Comparison of ENCODE assay signal across 8 cellular contexts in genomic region chr7:29113384-29114102, GRCh38. TPM values are rescaled to one million over a fixed set of nuclear protein-coding genes. Genes with fewer than 3 reads are reported as not detected.
A peak's percentile ranks its signal among the peaks of the same experiment; 100 is the strongest.
DNase-seq lines count a peak whose midpoint lies in the region; ATAC-seq, FAIRE-seq and TF ChIP-seq lines count a peak whose summit lies in the region.

No MANE protein-coding gene starts in this region.

- H3K27me3 ChIP-seq in esophagus squamous epithelium (no peaks in the 10 kb centered on the region), small intestine (ENCODE audit: control insufficient read depth in 2 of 2, insufficient read depth in 2 of 2, low read length in 2 of 2) (no peaks in the 10 kb centered on the region)

- H3K4me1 ChIP-seq in OCI-LY7 (ENCODE audit: insufficient read depth, low read length, poor library complexity, severe bottlenecking) (no peaks in the 10 kb centered on the region), esophagus squamous epithelium (peaks cover 22 to 81% (median 40%) of the 10 kb centered on the region in 3 donors), small intestine (ENCODE audit: control insufficient read depth in 2 of 2, insufficient read depth in 1 of 2, low read depth in 1 of 2, low read length in 1 of 2) (no peaks in the 10 kb centered on the region)

- H3K9me3 ChIP-seq in OCI-LY7 (ENCODE audit: low read length) (no peaks in the 10 kb centered on the region), esophagus squamous epithelium (no peaks in the 10 kb centered on the region), small intestine (ENCODE audit: control insufficient read depth, low read depth) (no peaks in the 10 kb centered on the region)

- TF ChIP-seq CTCF in GM12865 (IDR thresholded peaks at IDR 0.05; ENCODE audit: insufficient read depth, low read depth, low read length, missing control alignments) (peak; percentile 9), OCI-LY7 (conservative IDR thresholded peaks at IDR 0.05; ENCODE audit: low read length) (peak; percentile 48; the same call in 1 of the 2 replicates), esophagus squamous epithelium (IDR thresholded peaks at IDR 0.05) (peak in 2 of 6 experiments; percentile 7 to 36)

- H3K9me2 ChIP-seq in OCI-LY7 (ENCODE audit: insufficient read depth, low read length), result no peaks in the 10 kb centered on the region

- H3K4me3 ChIP-seq in GM12865 (ENCODE audit: low read depth, low read length), result no peak overlapping the region
- no peak overlapping the region for H3K4me3 ChIP-seq in OCI-LY7 (ENCODE audit: low read depth, low read length, poor library complexity, severe bottlenecking)
- H3K4me3 ChIP-seq in esophagus squamous epithelium, result no peak overlapping the region
- no peak overlapping the region for H3K4me3 ChIP-seq in small intestine (ENCODE audit: low read depth in 1 of 2, low read length in 2 of 2)

- H3K36me3 ChIP-seq in OCI-LY7 (ENCODE audit: insufficient read depth, low read length) (no peaks in the 10 kb centered on the region), esophagus squamous epithelium (no peaks in the 10 kb centered on the region), small intestine (ENCODE audit: control insufficient read depth in 2 of 2, insufficient read depth in 2 of 2, low read length in 2 of 2) (no peaks in the 10 kb centered on the region)

- TF ChIP-seq POLR2A in esophagus squamous epithelium (IDR thresholded peaks at IDR 0.05), result no peak

- WGBS in esophagus squamous epithelium, 2 donors, result 20 to 31% methylated on average over 5 of the region's 5 CpGs
- 20 to 45% (median 25%) methylated on average over 5 of the region's 5 CpGs for WGBS in small intestine, 3 donors

- ATAC-seq in GM21737 (IDR thresholded peaks at IDR 0.05; ENCODE audit: unreplicated experiment), result no peak

- H3K79me2 ChIP-seq in OCI-LY7 (ENCODE audit: insufficient read depth, low read depth, low read length), result no peaks in the 10 kb centered on the region

- H4K20me1 ChIP-seq in OCI-LY7 (ENCODE audit: insufficient read depth, low read length), result no peaks in the 10 kb centered on the region

- peak; percentile 21 for DNase-seq in AG08395 (ENCODE audit: low spot score)
- peak; percentile 16 for DNase-seq in GM12865 (ENCODE audit: low read depth)
- DNase-seq in OCI-LY7 (ENCODE audit: low spot score), result peak; percentile 2
- no peak for DNase-seq in esophagus squamous epithelium (lab: John Stamatoyannopoulos, UW)
- DNase-seq in small intestine, result peak; percentile 73
- no peak for DNase-seq in NCI-H2171 treated with DMSO at 0.1 percent for 48 hours (lab: John Stamatoyannopoulos, UW)
- no peak for DNase-seq in HCEC 1CT

- BruUV-seq in OCI-LY7 (replicated peaks; lab: Mats Ljungman, UMichigan), result no TSS peak

- intact Hi-C loops in OCI-LY7 (cut with micrococcal nuclease; ENCODE audit: unreplicated experiment), result no loop called here
- intact Hi-C loops in esophagus squamous epithelium (cut with DNase I), result no loop called here

- H3K27ac ChIP-seq in OCI-LY7 (ENCODE audit: low read depth, low read length, poor library complexity, severe bottlenecking), result no peak overlapping the region
- H3K27ac ChIP-seq in esophagus squamous epithelium, result peak overlapping the region; percentile 40 to 65 (median 60)
- H3K27ac ChIP-seq in small intestine (ENCODE audit: low read depth in 1 of 2, low read length in 1 of 2), result no peak overlapping the region

- H2AFZ ChIP-seq in OCI-LY7 (ENCODE audit: low read length), result no peak overlapping the region

- no peak overlapping the region for H3K4me2 ChIP-seq in OCI-LY7 (ENCODE audit: low read length)

- POLR2A ChIA-PET in OCI-LY7 (lab: Charles Lee), result interaction anchor here (0.5 to 0.8 kb wide), 3 partner anchors 18 to 934 kb away, joined by 3 read pairs; no protein-coding TSS in a partner anchor

- CTCF ChIA-PET in OCI-LY7 (lab: Charles Lee; ENCODE audit: unreplicated experiment), result interaction anchor here (0.8 kb wide), 1 partner anchor 198 kb away, joined by 3 read pairs; no protein-coding TSS in a partner anchor

- FAIRE-seq in small intestine (lab: Jason Lieb, UNC), result no peak

RNA-seq across cellular contexts. Expression of gene CPVL, which starts 32.8 kb away (rescaled TPM):
- not detected in 2 replicates for total RNA-seq in OCI-LY7 (2014; rRNA removed; shearing (Covaris generic))
- total RNA-seq in OCI-LY7 (2022) (not detected in 2 replicates), esophagus squamous epithelium (10 to 100 TPM in 2 of 4 donors, 1 to 10 TPM in 2; 3.9 to 34.1 (median 15.7) TPM)
- polyA plus RNA-seq in small intestine, result 10 to 100 TPM in 1 of 3 donors, 1 to 10 TPM in 2; 1.8 to 15.8 (median 6.5) TPM

Comparison
In these comparisons a context has a peak if more than half of its experiments do, and no peak if none do; other contexts are left out.
1. DNase-seq: peak in AG08395 (single experiment), GM12865 (single experiment), OCI-LY7 (single experiment) and small intestine (single experiment); none in esophagus squamous epithelium (single experiment), NCI-H2171 treated with DMSO at 0.1 percent for 48 hours (single experiment) and HCEC 1CT (single experiment).
2. H3K27ac ChIP-seq: peak in esophagus squamous epithelium (4 of 4); none in OCI-LY7 (single experiment) and small intestine (0 of 2).
3. RNA of gene CPVL, which starts 32.8 kb away (total RNA-seq): 3.9 to 34.1 TPM in esophagus squamous epithelium; not detected in OCI-LY7; every median in the first group is over 4 times any median in the second.